Comparison of ENCODE assay signal across 10 cellular contexts in the genomic region with DNA sequence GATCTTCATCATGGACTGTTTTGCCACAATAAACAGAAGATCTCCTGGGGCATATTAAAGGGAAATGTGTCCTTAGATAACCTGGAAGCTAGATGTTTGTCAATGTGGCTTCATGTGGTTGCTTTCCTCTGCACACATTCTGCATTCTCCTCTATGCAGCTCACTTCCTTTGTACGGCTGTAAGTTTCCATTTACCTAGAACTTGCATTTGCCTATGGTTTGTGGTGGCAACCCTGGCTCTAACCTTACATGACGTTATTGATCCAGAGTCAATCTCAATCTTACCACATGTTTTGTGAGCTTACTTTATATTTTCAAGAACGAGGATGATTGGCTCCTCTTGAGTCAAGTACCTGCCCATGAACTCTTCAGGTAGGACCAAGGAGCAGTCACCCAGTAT.
DNase-seq lines count a peak whose midpoint lies in the region; ATAC-seq and TF ChIP-seq lines count a peak whose summit lies in the region.
"Had no signal": no experiment of that assay in that cellular context is flagged by ENCODE, and none has a peak within 500 bp of the region (broad histone marks: within the 10 kb centered on the region; RNA-seq: fewer than 3 reads in every experiment).

No MANE protein-coding gene starts in this region.

- no peaks in the 10 kb centered on the region for H3K79me2 ChIP-seq in OCI-LY7 (ENCODE audit: insufficient read depth, low read depth, low read length)

- CTCF ChIA-PET in OCI-LY7 (lab: Charles Lee; ENCODE audit: unreplicated experiment): no interaction called here
- CTCF ChIA-PET in CD4-positive, alpha-beta memory T cell (lab: Charles Lee; ENCODE audit: partially characterized antibody): no interaction called here

- H3K36me3 Mint-ChIP-seq in memory B cell: peaks cover 2% of the 10 kb centered on the region
- no peaks in the 10 kb centered on the region for H3K36me3 Mint-ChIP-seq in CD4-positive, alpha-beta memory T cell

- POLR2A ChIA-PET in OCI-LY7 (lab: Charles Lee): no interaction called here
- POLR2A ChIA-PET in CD4-positive, alpha-beta memory T cell (lab: Charles Lee; ENCODE audit: partially characterized antibody): no interaction called here

- peaks cover 42% of the 10 kb centered on the region for H3K4me1 Mint-ChIP-seq in memory B cell
- H3K4me1 Mint-ChIP-seq in CD4-positive, alpha-beta memory T cell: no peaks in the 10 kb centered on the region

- no peak overlapping the region for H3K27ac ChIP-seq in OCI-LY7 (ENCODE audit: low read depth, low read length, poor library complexity, severe bottlenecking)
- no peak overlapping the region for H3K27ac ChIP-seq in SJCRH30
- no peak overlapping the region for H3K27ac ChIP-seq in CD4-positive, alpha-beta memory T cell (ENCODE audit: low read depth, low read length)
- H3K27ac ChIP-seq: ovary had no signal

- H3K4me1 ChIP-seq in OCI-LY7 (ENCODE audit: insufficient read depth, low read length, poor library complexity, severe bottlenecking) (no peaks in the 10 kb centered on the region), SJCRH30 (no peaks in the 10 kb centered on the region)
- no peaks in the 10 kb centered on the region for H3K4me1 ChIP-seq in CD4-positive, alpha-beta memory T cell (ENCODE audit: insufficient read depth, low read length)

- BruUV-seq in OCI-LY7 (replicated peaks; lab: Mats Ljungman, UMichigan): no TSS peak

- DNase-seq in memory B cell (ENCODE audit: low spot score in 2 of 2) (peak in 1 of 2 donors; percentile 26), OCI-LY7 (ENCODE audit: low spot score) (no peak), SJCRH30 (no peak), NCI-H2227 treated with DMSO at 0.1 percent for 48 hours (lab: John Stamatoyannopoulos, UW) (no peak)
- DNase-seq in CD4-positive, alpha-beta memory T cell: no peak
- DNase-seq: activated CD4-positive, alpha-beta T cell treated with anti-CD3 and anti-CD28 coated beads, Interleukin-2, amount 50 U/mL, for 48 hours; ovary had no signal

- H3K9me2 ChIP-seq in OCI-LY7 (ENCODE audit: insufficient read depth, low read length): no peaks in the 10 kb centered on the region

- H3K27me3 ChIP-seq in SJCRH30: no peaks in the 10 kb centered on the region
- no peaks in the 10 kb centered on the region for H3K27me3 ChIP-seq in CD4-positive, alpha-beta memory T cell (ENCODE audit: insufficient read depth, low read length)
- H3K27me3 ChIP-seq: ovary had no signal

- H3K27ac Mint-ChIP-seq in memory B cell: peak overlapping the region; percentile 76
- no peak overlapping the region for H3K27ac Mint-ChIP-seq in CD4-positive, alpha-beta memory T cell

- no peak for TF ChIP-seq CTCF in OCI-LY7 (conservative IDR thresholded peaks at IDR 0.05; ENCODE audit: low read length)

- intact Hi-C loops in OCI-LY7 (cut with micrococcal nuclease; ENCODE audit: unreplicated experiment): no loop called here
- intact Hi-C loops in CD4-positive, alpha-beta memory T cell (cut with micrococcal nuclease): no loop called here

- H3K9me3 ChIP-seq in OCI-LY7 (ENCODE audit: low read length): no peaks in the 10 kb centered on the region
- H3K9me3 ChIP-seq in SJCRH30 (replicated peaks): no peaks in the 10 kb centered on the region
- H3K9me3 ChIP-seq in CD4-positive, alpha-beta memory T cell (ENCODE audit: control insufficient read depth in 1 of 2, low read length in 2 of 2): no peaks in the 10 kb centered on the region
- H3K9me3 ChIP-seq: ovary had no signal

- no peak overlapping the region for H3K4me2 ChIP-seq in OCI-LY7 (ENCODE audit: low read length)

- H4K20me1 ChIP-seq in OCI-LY7 (ENCODE audit: insufficient read depth, low read length): no peaks in the 10 kb centered on the region

- no peaks in the 10 kb centered on the region for H3K9me3 Mint-ChIP-seq in memory B cell
- H3K9me3 Mint-ChIP-seq in CD4-positive, alpha-beta memory T cell: peaks cover 0 to 3% (median 0%) of the 10 kb centered on the region in 8 donors

- H3K27me3 Mint-ChIP-seq in memory B cell: no peaks in the 10 kb centered on the region
- peaks cover 2 to 3% of the 10 kb centered on the region in 2 donors for H3K27me3 Mint-ChIP-seq in CD4-positive, alpha-beta memory T cell

- H3K36me3 ChIP-seq in OCI-LY7 (ENCODE audit: insufficient read depth, low read length) (no peaks in the 10 kb centered on the region), SJCRH30 (no peaks in the 10 kb centered on the region)
- H3K36me3 ChIP-seq in CD4-positive, alpha-beta memory T cell (ENCODE audit: insufficient read depth, low read length): no peaks in the 10 kb centered on the region
- H3K36me3 ChIP-seq: ovary had no signal

- H3K4me3 ChIP-seq in OCI-LY7 (ENCODE audit: low read depth, low read length, poor library complexity, severe bottlenecking): no peak overlapping the region
- H3K4me3 ChIP-seq in SJCRH30: no peak overlapping the region
- H3K4me3 ChIP-seq in CD4-positive, alpha-beta memory T cell (ENCODE audit: low read length in 2 of 2): no peak overlapping the region
- H3K4me3 ChIP-seq: ovary had no signal

- H3K4me3 Mint-ChIP-seq in memory B cell: no peak overlapping the region
- H3K4me3 Mint-ChIP-seq in CD4-positive, alpha-beta memory T cell: no peak overlapping the region

- H2AFZ ChIP-seq in OCI-LY7 (ENCODE audit: low read length): no peak overlapping the region

- ATAC-seq in GM18858 (IDR thresholded peaks at IDR 0.05; ENCODE audit: unreplicated experiment): peak; percentile 63
- ATAC-seq in GM21786 (IDR thresholded peaks at IDR 0.05; ENCODE audit: unreplicated experiment): peak; percentile 62
- peak; percentile 43 for ATAC-seq in HG03558 (IDR thresholded peaks at IDR 0.05; ENCODE audit: extremely low read depth, unreplicated experiment)
- ATAC-seq in memory B cell (ENCODE audit: low read depth): peak; percentile 76
